15 cellular contexts compared by ENCODE assay signal in genomic region chr5:151254990-151255389, GRCh38. TPM values are rescaled to one million over a fixed set of nuclear protein-coding genes. Genes with fewer than 3 reads are reported as not detected.
"Had no signal": no experiment of that assay in that cellular context is flagged by ENCODE, and none has a peak within 500 bp of the region (broad histone marks: within the 10 kb centered on the region; RNA-seq: fewer than 3 reads in every experiment).

No MANE protein-coding gene starts in this region.

RNA-seq across cellular contexts. Expression of gene CCDC69, which starts 31.1 kb away (rescaled TPM):
- polyA plus RNA-seq: neural cell had no signal

RNA-seq across cellular contexts. Expression of gene SLC36A3, which starts 48.6 kb away (rescaled TPM):
- total RNA-seq: activated CD4-positive, alpha-beta T cell treated with anti-CD3 and anti-CD28 coated beads, Interleukin-2, amount 10 ng/mL, durations not matched to agents 7 days and 5 days; activated CD8-positive, alpha-beta T cell treated with anti-CD3 and anti-CD28 coated beads, Interleukin-2, amount 10 ng/mL, durations not matched to agents 7 days and 5 days; activated T-helper 1 cell treated with anti-CD3 and anti-CD28 coated beads, Interleukin-12 subunit alpha, Interleukin-12 subunit beta, Interleukin-2, Interleukin-4 antibody, amounts not matched to agents 30 ng/mL and 10 ng/mL and 1 ng/mL, durations not matched to agents 14 hours and 24 hours and 36 hours; body of pancreas; cardiac septum; chondrocyte; esophagus muscularis mucosa; gastroesophageal sphincter; liver; mucosa of descending colon; omental fat pad; renal cortical epithelial cell; sciatic nerve; T-cell had no signal
- polyA plus RNA-seq: liver, neural cell had no signal
